25 cellular contexts compared by ENCODE assay signal in genomic region chr4:25787891-25788331, GRCh38.
DNase-seq lines count a peak whose midpoint lies in the region; ATAC-seq and TF ChIP-seq lines count a peak whose summit lies in the region.
"Had no signal": no experiment of that assay in that cellular context is flagged by ENCODE, and none has a peak within 500 bp of the region (broad histone marks: within the 10 kb centered on the region; RNA-seq: fewer than 3 reads in every experiment).

No MANE protein-coding gene starts in this region.

- no peaks in the 10 kb centered on the region for H3K9me3 Mint-ChIP-seq in Calu3 (ENCODE audit: low read depth, unreplicated experiment)
- H3K9me3 Mint-ChIP-seq: activated naive CD8-positive, alpha-beta T cell treated with anti-CD3 and anti-CD28 coated beads, Interleukin-2, amount 50 U/mL, for 24 hours; naive thymus-derived CD4-positive, alpha-beta T cell had no signal

- TF ChIP-seq CTCF in Calu3 (IDR thresholded peaks at IDR 0.05; ENCODE audit: unreplicated experiment) (no peak), RWPE2 (IDR thresholded peaks at IDR 0.05; ENCODE audit: poor library complexity, severe bottlenecking) (no peak), epithelial cell of esophagus (IDR thresholded peaks at IDR 0.05; ENCODE audit: insufficient read depth, low read depth, low read length, missing control alignments) (no peak), lung (IDR thresholded peaks at IDR 0.05; ENCODE audit: control extremely low read depth, extremely low read depth) (no peak), A673 (conservative IDR thresholded peaks at IDR 0.05; ENCODE audit: low read depth, low read length) (no peak)

- H3K4me3 ChIP-seq in RWPE2 (ENCODE audit: severe bottlenecking), result no peak overlapping the region
- H3K4me3 ChIP-seq in epithelial cell of esophagus (ENCODE audit: low read length), result no peak overlapping the region
- H3K4me3 ChIP-seq in lung, result no peak overlapping the region
- no peak overlapping the region for H3K4me3 ChIP-seq in A673 (ENCODE audit: low read depth, low read length, poor library complexity, severe bottlenecking)
- H3K4me3 ChIP-seq: breast epithelium, sigmoid colon, suprapubic skin had no signal

- peaks cover 27% of the 10 kb centered on the region for H3K4me1 ChIP-seq in RWPE2 (ENCODE audit: insufficient read depth, poor library complexity, severe bottlenecking)
- H3K4me1 ChIP-seq in lung (ENCODE audit: control insufficient read depth in 2 of 2, insufficient read depth in 2 of 2, low read length in 2 of 2), result no peaks in the 10 kb centered on the region
- no peaks in the 10 kb centered on the region for H3K4me1 ChIP-seq in A673 (ENCODE audit: insufficient read depth, low read length, poor library complexity, severe bottlenecking)
- H3K4me1 ChIP-seq: breast epithelium, sigmoid colon, suprapubic skin had no signal

- H3K27ac ChIP-seq in RWPE2 (ENCODE audit: poor library complexity, severe bottlenecking) (peak overlapping the region; percentile 93), lung (ENCODE audit: low read depth in 1 of 2, low read length in 1 of 2) (no peak overlapping the region), A673 (ENCODE audit: low read depth, low read length, poor library complexity, severe bottlenecking) (no peak overlapping the region)
- H3K27ac ChIP-seq: breast epithelium, sigmoid colon, suprapubic skin had no signal

- no peaks in the 10 kb centered on the region for H3K27me3 Mint-ChIP-seq in Calu3 (ENCODE audit: unreplicated experiment)
- H3K27me3 Mint-ChIP-seq: activated naive CD8-positive, alpha-beta T cell treated with anti-CD3 and anti-CD28 coated beads, Interleukin-2, amount 50 U/mL, for 24 hours; naive thymus-derived CD4-positive, alpha-beta T cell had no signal

- peaks cover 59% of the 10 kb centered on the region for H3K36me3 Mint-ChIP-seq in Calu3 (ENCODE audit: insufficient read depth, unreplicated experiment)

- H3K36me3 ChIP-seq in RWPE2 (ENCODE audit: low read depth) (peaks cover 12% of the 10 kb centered on the region), lung (ENCODE audit: control insufficient read depth in 2 of 2, insufficient read depth in 2 of 2, low read length in 2 of 2) (peaks cover 0 to 3% of the 10 kb centered on the region in 2 donors), A673 (ENCODE audit: insufficient read depth, low read length, poor library complexity, severe bottlenecking) (no peaks in the 10 kb centered on the region)
- H3K36me3 ChIP-seq: breast epithelium, sigmoid colon, suprapubic skin had no signal

- H3K27ac Mint-ChIP-seq in Calu3 (ENCODE audit: unreplicated experiment), result peak overlapping the region; percentile 88
- H3K27ac Mint-ChIP-seq: activated naive CD8-positive, alpha-beta T cell treated with anti-CD3 and anti-CD28 coated beads, Interleukin-2, amount 50 U/mL, for 24 hours; CD14-positive monocyte had no signal

- DNase-seq in Calu3 (peak; percentile 81), RWPE2 (ENCODE audit: low spot score) (peak; percentile 69), epithelial cell of esophagus (ENCODE audit: low read depth) (peak; percentile 65), lung (ENCODE audit: low spot score) (peak; percentile 35), NCI-H1436 treated with DMSO at 0.1 percent for 48 hours (lab: John Stamatoyannopoulos, UW) (no peak), A673 (ENCODE audit: low spot score) (no peak), T-helper 2 cell (no peak), occipital lobe (lab: John Stamatoyannopoulos, UW) (no peak)
- DNase-seq: ACHN; activated CD4-positive, alpha-beta T cell treated with anti-CD3 and anti-CD28 coated beads for 48 hours; activated naive CD8-positive, alpha-beta T cell treated with anti-CD3 and anti-CD28 coated beads, Interleukin-2, amount 50 U/mL, for 24 hours; DMS79; GOT3; Karpas-422; kidney; mesenchymal stem cell; naive thymus-derived CD4-positive, alpha-beta T cell; NCI-H1105 treated with DMSO at 0.1 percent for 48 hours; NCI-H2081 treated with DMSO at 0.1 percent for 48 hours; NCI-H510A; sigmoid colon; SK-N-SH had no signal

- CTCF ChIA-PET in Calu3 (lab: Charles Lee), result no interaction called here
- CTCF ChIA-PET in A673 (lab: Charles Lee), result no interaction called here

- no peaks in the 10 kb centered on the region for H3K9me3 ChIP-seq in RWPE2 (ENCODE audit: severe bottlenecking)
- no peaks in the 10 kb centered on the region for H3K9me3 ChIP-seq in lung (ENCODE audit: control insufficient read depth in 2 of 2, insufficient read depth in 1 of 2, low read length in 1 of 2)
- no peaks in the 10 kb centered on the region for H3K9me3 ChIP-seq in A673 (ENCODE audit: low read depth, low read length, poor library complexity, severe bottlenecking)
- H3K9me3 ChIP-seq: breast epithelium, sigmoid colon, SK-N-SH, suprapubic skin had no signal

- H3K27me3 ChIP-seq in RWPE2 (ENCODE audit: insufficient read depth, poor library complexity, severe bottlenecking) (no peaks in the 10 kb centered on the region), lung (ENCODE audit: control insufficient read depth, insufficient read depth) (no peaks in the 10 kb centered on the region), A673 (replicated peaks; ENCODE audit: insufficient read depth, low read depth, low read length, poor library complexity) (no peaks in the 10 kb centered on the region)
- H3K27me3 ChIP-seq: breast epithelium, sigmoid colon, suprapubic skin had no signal

- POLR2A ChIA-PET in A673 (lab: Charles Lee; ENCODE audit: low non-redundant PET), result no interaction called here

- BruUV-seq in Calu3 (replicated peaks; lab: Mats Ljungman, UMichigan) (no TSS peak), A673 (replicated peaks; lab: Mats Ljungman, UMichigan) (no TSS peak)

- H3K4me1 Mint-ChIP-seq in Calu3 (ENCODE audit: low read depth, unreplicated experiment), result peaks cover 42% of the 10 kb centered on the region

- 34 to 49% methylated on average over 13 of the region's 13 CpGs for WGBS in lung, 2 donors

- intact Hi-C loops in Calu3 (cut with micrococcal nuclease; ENCODE audit: unreplicated experiment), result no loop called here
- intact Hi-C loops in A673 (cut with micrococcal nuclease; ENCODE audit: unreplicated experiment), result no loop called here

- H3K4me3 Mint-ChIP-seq in Calu3 (ENCODE audit: low read depth, unreplicated experiment), result peak overlapping the region; percentile 47
- H3K4me3 Mint-ChIP-seq: activated naive CD8-positive, alpha-beta T cell treated with anti-CD3 and anti-CD28 coated beads, Interleukin-2, amount 50 U/mL, for 24 hours; CD14-positive monocyte; naive thymus-derived CD4-positive, alpha-beta T cell had no signal

- peak; percentile 83 for ATAC-seq in RWPE2 (ENCODE audit: low read depth)
- peak; percentile 72 for ATAC-seq in lung (ENCODE audit: insufficient read depth, low FRiP score)
- ATAC-seq: activated naive CD8-positive, alpha-beta T cell treated with anti-CD3 and anti-CD28 coated beads, Interleukin-2, amount 50 U/mL, for 24 hours; naive thymus-derived CD4-positive, alpha-beta T cell had no signal

Comparison
In these comparisons a context has a peak if more than half of its experiments do, and no peak if none do; other contexts are left out.
1. DNase-seq: peak in Calu3 (single experiment), RWPE2 (single experiment), epithelial cell of esophagus (single experiment) and lung (single experiment); none in NCI-H1436 treated with DMSO at 0.1 percent for 48 hours (single experiment), A673 (single experiment), T-helper 2 cell (0 of 5) and occipital lobe (single experiment).